8 cellular contexts compared by ENCODE assay signal in genomic region chr1:117059334-117059677, GRCh38. TPM values are rescaled to one million over a fixed set of nuclear protein-coding genes. Genes with fewer than 3 reads are reported as not detected.
DNase-seq lines count a peak whose midpoint lies in the region; ATAC-seq and TF ChIP-seq lines count a peak whose summit lies in the region.

No MANE protein-coding gene starts in this region.

- H3K9ac ChIP-seq in liver (ENCODE audit: low read depth in 1 of 2, low read length in 2 of 2) = peak overlapping the region; percentile 8 to 36

- TF ChIP-seq CTCF in brain microvascular endothelial cell (IDR thresholded peaks at IDR 0.05; ENCODE audit: low read depth, low read length, missing control alignments) = no peak
- TF ChIP-seq CTCF in liver (IDR thresholded peaks at IDR 0.05; ENCODE audit: low read depth, low read length, missing input control) = no peak

- H3K36me3 ChIP-seq in brain microvascular endothelial cell (replicated peaks) (no peaks in the 10 kb centered on the region), liver (ENCODE audit: control insufficient read depth in 4 of 4, insufficient read depth in 3 of 4, low read depth in 1 of 4, low read length in 3 of 4) (no peaks in the 10 kb centered on the region)

- intact Hi-C loops in posterior vena cava (cut with DNase I) = loop anchor here (10.0 kb wide), 2 partner anchors 205 to 485 kb away; partner anchors contain the start of gene CD58 (in 2 of the 2)

- DNase-seq in GF-D8 (lab: John Stamatoyannopoulos, UW) = peak; percentile 22
- peak; percentile 26 for DNase-seq in LHCN-M2 (ENCODE audit: low read depth)
- DNase-seq in T-helper 22 cell (ENCODE audit: low read depth) = peak; percentile 63
- no peak for DNase-seq in brain microvascular endothelial cell
- DNase-seq in stimulated activated CD8-positive, alpha-beta memory T cell treated with anti-CD3 and anti-CD28 coated beads, Interleukin-4, amount 100 ng/mL, for 4 hours (ENCODE audit: low read depth in 2 of 2, low spot score in 1 of 2) = peak; percentile 24 to 60
- DNase-seq in posterior vena cava (ENCODE audit: low spot score) = no peak

- H3K9me3 ChIP-seq in liver (ENCODE audit: control insufficient read depth in 4 of 4, low read length in 3 of 4) = no peaks in the 10 kb centered on the region

- no peak for TF ChIP-seq RAD21 in liver (IDR thresholded peaks at IDR 0.05)

- under 1% methylated on average over 18 of the region's 18 CpGs for WGBS in liver

- peak overlapping the region; percentile 85 for H3K4me3 ChIP-seq in brain microvascular endothelial cell (ENCODE audit: low read depth, low read length)
- H3K4me3 ChIP-seq in liver (ENCODE audit: low read depth in 1 of 3, low read length in 3 of 3) = peak overlapping the region; percentile 69 to 97 (median 73)

- H3K4me1 ChIP-seq in liver (ENCODE audit: control insufficient read depth in 4 of 4, insufficient read depth in 4 of 4, low read length in 3 of 4) = peaks cover 2 to 16% (median 12%) of the 10 kb centered on the region in 4 donors

- ATAC-seq in GM21737 (IDR thresholded peaks at IDR 0.05; ENCODE audit: unreplicated experiment) = peak; percentile 38

- H3K27me3 ChIP-seq in brain microvascular endothelial cell (replicated peaks) = no peaks in the 10 kb centered on the region
- H3K27me3 ChIP-seq in liver (ENCODE audit: control insufficient read depth in 4 of 4, insufficient read depth in 4 of 4, low read length in 3 of 4) = no peaks in the 10 kb centered on the region

- in situ Hi-C loops in brain microvascular endothelial cell (cut with HindIII; ENCODE audit: low pct_ligation_motif_present, low sequenced_read_pairs) = loop anchor here (25.0 kb wide), 1 partner anchor 322 kb away; no protein-coding TSS in a partner anchor

- H3K27ac ChIP-seq in brain microvascular endothelial cell (peak overlapping the region; percentile 29), liver (ENCODE audit: low read depth in 1 of 2, low read length in 2 of 2) (peak overlapping the region; percentile 21 to 28)

TF ChIP-seq in liver, 16 proteins besides CTCF, POLR2A, EP300 and RAD21:
- peak; percentile 21 for TF ChIP-seq YY1 (IDR thresholded peaks at IDR 0.05)
- no peak for TF ChIP-seq NR2F2 (IDR thresholded peaks at IDR 0.05)

RNA-seq across cellular contexts. Expression of gene TTF2, which starts 0.8 kb away (rescaled TPM):
- total RNA-seq in LHCN-M2 (2014; rRNA removed) = 22.8 and 26.2 TPM in 2 replicates
- 9.2 TPM for polyA plus RNA-seq in LHCN-M2 (2012)
- total RNA-seq in liver = 10 to 100 TPM in 1 of 2 donors, 1 to 10 TPM in 1; 2.8 to 16.9 TPM
- polyA plus RNA-seq in liver = 1 to 10 TPM; 1.3 to 2.8 TPM
- total RNA-seq in posterior vena cava = 10 to 100 TPM; 16.3 to 18.1 TPM

RNA-seq across cellular contexts. Expression of gene CD101, which starts 57.7 kb away (rescaled TPM):
- total RNA-seq in LHCN-M2 (2014; rRNA removed) (0.40 and 0.83 TPM in 2 replicates), liver (1 to 10 TPM; 1.0 to 2.0 TPM), posterior vena cava (1 to 10 TPM; 2.1 to 2.6 TPM)
- 0.26 TPM for polyA plus RNA-seq in LHCN-M2 (2012)
- polyA plus RNA-seq in liver = under 1 TPM; 0.24 to 0.29 TPM

Comparison
In these comparisons a context has a peak if more than half of its experiments do, and no peak if none do; other contexts are left out.
1. DNase-seq: peak in GF-D8 (single experiment), LHCN-M2 (single experiment), T-helper 22 cell (single experiment) and stimulated activated CD8-positive, alpha-beta memory T cell treated with anti-CD3 and anti-CD28 coated beads, Interleukin-4, amount 100 ng/mL, for 4 hours (2 of 2); none in brain microvascular endothelial cell (single experiment) and posterior vena cava (single experiment).